28 cellular contexts compared by ENCODE assay signal in genomic region chrX:69430730-69431129, GRCh38.
"Had no signal": no experiment of that assay in that cellular context is flagged by ENCODE, and none has a peak within 500 bp of the region (broad histone marks: within the 10 kb centered on the region; RNA-seq: fewer than 3 reads in every experiment).

No MANE protein-coding gene starts in this region.

- ATAC-seq: activated naive CD4-positive, alpha-beta T cell treated with anti-CD3 and anti-CD28 coated beads, Interleukin-2, amount 50 U/mL, for 72 hours; activated naive CD8-positive, alpha-beta T cell treated with anti-CD3 and anti-CD28 coated beads, Interleukin-2, amount 50 U/mL, for 24 hours; activated T-cell treated with anti-CD3 and anti-CD28 coated beads, Interleukin-2, amount 50 U/mL, for 4 hours; K562; T-helper 17 cell had no signal

- H3K9me3 Mint-ChIP-seq: activated B cell treated with CpG ODN at 0.5 μM for 24 hours; activated CD4-positive, alpha-beta memory T cell treated with anti-CD3 and anti-CD28 coated beads for 36 hours; activated CD4-positive, alpha-beta T cell treated with anti-CD3 and anti-CD28 coated beads, Interleukin-2, amount 10 ng/mL, durations not matched to agents 24 days and 14 days; activated naive CD4-positive, alpha-beta T cell treated with anti-CD3 and anti-CD28 coated beads, Interleukin-2, amount 50 U/mL, for 72 hours; activated naive CD8-positive, alpha-beta T cell treated with anti-CD3 and anti-CD28 coated beads, Interleukin-2, amount 50 U/mL, for 24 hours; activated T-cell treated with anti-CD3 and anti-CD28 coated beads, Interleukin-2, amount 50 U/mL, for 4 hours had no signal

- H3K36me3 ChIP-seq: brain microvascular endothelial cell, cardiac muscle cell, Peyer's patch had no signal

- H3K4me1 Mint-ChIP-seq: activated B cell treated with CpG ODN at 0.5 μM for 24 hours; activated CD4-positive, alpha-beta T cell treated with anti-CD3 and anti-CD28 coated beads, Interleukin-2, amount 10 ng/mL, durations not matched to agents 24 days and 14 days; activated naive CD8-positive, alpha-beta T cell treated with anti-CD3 and anti-CD28 coated beads, Interleukin-2, amount 50 U/mL, for 24 hours; T-helper 17 cell had no signal

- H3K4me3 ChIP-seq: cardiac muscle cell, K562, Peyer's patch had no signal

- H3K27ac ChIP-seq: brain microvascular endothelial cell, cardiac muscle cell, Peyer's patch had no signal

- FAIRE-seq: K562 had no signal

- H3K4me3 Mint-ChIP-seq: activated B cell treated with CpG ODN at 0.5 μM for 24 hours; activated CD4-positive, alpha-beta memory T cell treated with anti-CD3 and anti-CD28 coated beads for 36 hours; activated CD4-positive, alpha-beta T cell treated with anti-CD3 and anti-CD28 coated beads, Interleukin-2, amount 10 ng/mL, durations not matched to agents 24 days and 14 days; activated naive CD8-positive, alpha-beta T cell treated with anti-CD3 and anti-CD28 coated beads, Interleukin-2, amount 50 U/mL, for 24 hours; activated T-cell treated with anti-CD3 and anti-CD28 coated beads, Interleukin-2, amount 50 U/mL, for 4 hours; T-helper 17 cell had no signal

- H3K27me3 ChIP-seq: brain microvascular endothelial cell, cardiac muscle cell, Peyer's patch had no signal

- H3K27me3 Mint-ChIP-seq: activated B cell treated with CpG ODN at 0.5 μM for 24 hours; activated CD4-positive, alpha-beta T cell treated with anti-CD3 and anti-CD28 coated beads, Interleukin-2, amount 10 ng/mL, durations not matched to agents 24 days and 14 days had no signal

- H3K9me3 ChIP-seq: Peyer's patch had no signal

- H3K27ac Mint-ChIP-seq: activated B cell treated with CpG ODN at 0.5 μM for 24 hours; activated CD4-positive, alpha-beta memory T cell treated with anti-CD3 and anti-CD28 coated beads for 36 hours; activated CD4-positive, alpha-beta T cell treated with anti-CD3 and anti-CD28 coated beads, Interleukin-2, amount 10 ng/mL, durations not matched to agents 24 days and 14 days; activated naive CD4-positive, alpha-beta T cell treated with anti-CD3 and anti-CD28 coated beads, Interleukin-2, amount 50 U/mL, for 72 hours; activated naive CD8-positive, alpha-beta T cell treated with anti-CD3 and anti-CD28 coated beads, Interleukin-2, amount 50 U/mL, for 24 hours; T-helper 17 cell had no signal

- H3K36me3 Mint-ChIP-seq: activated CD4-positive, alpha-beta memory T cell treated with anti-CD3 and anti-CD28 coated beads for 36 hours; activated naive CD4-positive, alpha-beta T cell treated with anti-CD3 and anti-CD28 coated beads, Interleukin-2, amount 50 U/mL, for 72 hours had no signal

- DNase-seq: activated B cell treated with CpG ODN at 0.5 μM for 24 hours; activated CD4-positive, alpha-beta memory T cell treated with anti-CD3 and anti-CD28 coated beads for 36 hours; activated CD4-positive, alpha-beta T cell treated with anti-CD3 and anti-CD28 coated beads for 1 hour; activated CD4-positive, alpha-beta T cell treated with anti-CD3 and anti-CD28 coated beads, Interleukin-2, amount 10 ng/mL, durations not matched to agents 24 days and 14 days; activated CD8-positive, alpha-beta memory T cell treated with anti-CD3 and anti-CD28 coated beads for 24 hours; activated effector memory CD4-positive, alpha-beta T cell treated with anti-CD3 and anti-CD28 coated beads, Interleukin-2, amount 50 U/mL, for 16 hours; activated naive CD4-positive, alpha-beta T cell treated with Interleukin-2 at 50 U/mL for 16 hours; activated naive CD8-positive, alpha-beta T cell treated with anti-CD3 and anti-CD28 coated beads, Interleukin-2, amount 50 U/mL, for 24 hours; activated T-cell treated with anti-CD3 and anti-CD28 coated beads, Interleukin-2, amount 50 U/mL, for 4 hours; amniotic stem cell; brain microvascular endothelial cell; Karpas-422; MM.1S; NCI-H1105; NCI-H1436; NCI-H1694 treated with DMSO at 0.1 percent for 48 hours; NCI-H2029 treated with DMSO at 0.1 percent for 48 hours; NCI-H345; NCI-H510A treated with DMSO at 0.1 percent for 48 hours; NCI-H69; NK-92 treated with Interleukin-12 subunit alpha and Interleukin-12 subunit beta, amount 100 ng/mL, for 24 hours; Peyer's patch; SIG-M5; T-helper 17 cell; T-helper 9 cell had no signal

- H3K4me1 ChIP-seq: Peyer's patch had no signal
